Comparison of ENCODE assay signal across 26 cellular contexts in the genomic region with DNA sequence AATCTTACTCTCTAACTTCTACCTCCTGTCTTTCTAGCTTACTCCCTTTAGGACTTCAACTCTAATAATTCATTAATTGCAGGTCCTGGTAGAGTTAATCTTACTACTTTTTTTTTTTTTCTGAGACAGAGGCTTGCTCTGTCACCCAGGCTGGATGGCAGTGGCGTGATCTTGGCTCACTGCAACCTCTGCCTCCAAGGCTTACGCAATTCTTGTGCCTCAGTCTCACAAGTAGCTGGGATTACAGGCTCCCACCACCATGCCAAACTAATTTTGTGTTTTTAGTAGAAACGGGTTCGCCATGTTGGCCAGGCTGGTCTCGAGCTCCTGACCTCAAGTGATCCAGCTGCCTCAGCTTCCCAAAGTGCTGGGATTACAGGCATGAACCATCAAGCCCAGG. TPM values are rescaled to one million over a fixed set of nuclear protein-coding genes. Genes with fewer than 3 reads are reported as not detected.
"Had no signal": no experiment of that assay in that cellular context is flagged by ENCODE, and none has a peak within 500 bp of the region (broad histone marks: within the 10 kb centered on the region; RNA-seq: fewer than 3 reads in every experiment).

No MANE protein-coding gene starts in this region.

- H3K4me1 ChIP-seq: ascending aorta, neural progenitor cell, sigmoid colon, stomach, suprapubic skin had no signal

- H3K9me3 Mint-ChIP-seq: activated naive CD4-positive, alpha-beta T cell treated with anti-CD3 and anti-CD28 coated beads, Interleukin-2, amount 50 U/mL, for 72 hours; activated T-cell treated with anti-CD3 and anti-CD28 coated beads, Interleukin-2, amount 50 U/mL, for 24 hours; activated T-helper 17 cell treated with anti-CD3 and anti-CD28 coated beads, Interleukin-2, amount 50 U/mL, for 72 hours; memory B cell; neural progenitor cell; stimulated activated memory B cell treated with anti-CD40 and anti-IgM and Interleukin-4, amounts not matched to agents 10 μg/mL and 1 μg/mL and 100 μg/mL, for 72 hours had no signal

- ATAC-seq: heart right ventricle; left cardiac atrium; stimulated activated memory B cell treated with anti-CD40 and anti-IgM and Interleukin-4, amounts not matched to agents 10 μg/mL and 1 μg/mL and 100 μg/mL, for 72 hours had no signal

- H3K36me3 Mint-ChIP-seq: stimulated activated memory B cell treated with anti-CD40 and anti-IgM and Interleukin-4, amounts not matched to agents 10 μg/mL and 1 μg/mL and 100 μg/mL, for 72 hours had no signal

- H3K9ac ChIP-seq: neural progenitor cell had no signal

- H2AFZ ChIP-seq: neural progenitor cell had no signal

- H3K27ac ChIP-seq: ascending aorta, brain microvascular endothelial cell, epithelial cell of prostate, heart right ventricle, neural progenitor cell, sigmoid colon, stomach, suprapubic skin, transverse colon, VCaP had no signal

- H3K4me1 Mint-ChIP-seq: activated T-helper 17 cell treated with anti-CD3 and anti-CD28 coated beads, Interleukin-2, amount 50 U/mL, for 72 hours; neural progenitor cell had no signal

- H3K9me3 ChIP-seq: ascending aorta, heart right ventricle, sigmoid colon, suprapubic skin, transverse colon had no signal

- H3K27me3 ChIP-seq: ascending aorta, brain microvascular endothelial cell, heart right ventricle, neural progenitor cell, sigmoid colon, suprapubic skin, transverse colon had no signal

- H3K4me3 ChIP-seq: ascending aorta, heart right ventricle, neural progenitor cell, sigmoid colon, smooth muscle cell, stomach, suprapubic skin, transverse colon had no signal

- H3K36me3 ChIP-seq: brain microvascular endothelial cell, neural progenitor cell, sigmoid colon, transverse colon had no signal

- H3K27ac Mint-ChIP-seq: activated T-cell treated with anti-CD3 and anti-CD28 coated beads, Interleukin-2, amount 50 U/mL, for 24 hours; activated T-helper 17 cell treated with anti-CD3 and anti-CD28 coated beads, Interleukin-2, amount 50 U/mL, for 72 hours; memory B cell; neural progenitor cell; stimulated activated memory B cell treated with anti-CD40 and anti-IgM and Interleukin-4, amounts not matched to agents 10 μg/mL and 1 μg/mL and 100 μg/mL, for 72 hours had no signal

- H3K4me2 ChIP-seq: neural progenitor cell, smooth muscle cell had no signal

- H3K4me3 Mint-ChIP-seq: activated T-cell treated with anti-CD3 and anti-CD28 coated beads, Interleukin-2, amount 50 U/mL, for 24 hours; activated T-helper 17 cell treated with anti-CD3 and anti-CD28 coated beads, Interleukin-2, amount 50 U/mL, for 72 hours; memory B cell; neural progenitor cell; stimulated activated memory B cell treated with anti-CD40 and anti-IgM and Interleukin-4, amounts not matched to agents 10 μg/mL and 1 μg/mL and 100 μg/mL, for 72 hours had no signal

- DNase-seq: activated CD8-positive, alpha-beta memory T cell treated with anti-CD3 and anti-CD28 coated beads for 24 hours; activated CD8-positive, alpha-beta memory T cell treated with anti-CD3 and anti-CD28 coated beads, Interleukin-2, amount 50 U/mL, for 4 hours; activated T-cell treated with anti-CD3 and anti-CD28 coated beads, Interleukin-2, amount 50 U/mL, for 24 hours; brain microvascular endothelial cell; central memory CD4-positive, alpha-beta T cell; heart right ventricle; islet precursor cell; left cardiac atrium; sigmoid colon; stomach; transverse colon had no signal

- H3K27me3 Mint-ChIP-seq: activated T-cell treated with anti-CD3 and anti-CD28 coated beads, Interleukin-2, amount 50 U/mL, for 24 hours; activated T-helper 17 cell treated with anti-CD3 and anti-CD28 coated beads, Interleukin-2, amount 50 U/mL, for 72 hours; stimulated activated memory B cell treated with anti-CD40 and anti-IgM and Interleukin-4, amounts not matched to agents 10 μg/mL and 1 μg/mL and 100 μg/mL, for 72 hours had no signal

RNA-seq across cellular contexts. Expression of gene SETSIP, which starts 20.7 kb away (rescaled TPM):
- total RNA-seq: activated naive CD4-positive, alpha-beta T cell treated with anti-CD3 and anti-CD28 coated beads, Interleukin-2, amount 50 U/mL, for 72 hours; activated T-helper 17 cell treated with anti-CD3 and anti-CD28 coated beads, Interleukin-2, amount 50 U/mL, for 72 hours; ascending aorta; heart right ventricle; left cardiac atrium; lower leg skin; myocyte; posterior vena cava; sigmoid colon; smooth muscle cell; stomach; suprapubic skin; T-helper 2 cell treated with Interferon-gamma antibody and Interleukin-4, amounts not matched to agents 100 ng/mL and 5 ng/mL, for 36 hours; transverse colon had no signal
- polyA plus RNA-seq: adipose tissue, heart right ventricle, smooth muscle cell, stomach had no signal
